In the genomic region with DNA sequence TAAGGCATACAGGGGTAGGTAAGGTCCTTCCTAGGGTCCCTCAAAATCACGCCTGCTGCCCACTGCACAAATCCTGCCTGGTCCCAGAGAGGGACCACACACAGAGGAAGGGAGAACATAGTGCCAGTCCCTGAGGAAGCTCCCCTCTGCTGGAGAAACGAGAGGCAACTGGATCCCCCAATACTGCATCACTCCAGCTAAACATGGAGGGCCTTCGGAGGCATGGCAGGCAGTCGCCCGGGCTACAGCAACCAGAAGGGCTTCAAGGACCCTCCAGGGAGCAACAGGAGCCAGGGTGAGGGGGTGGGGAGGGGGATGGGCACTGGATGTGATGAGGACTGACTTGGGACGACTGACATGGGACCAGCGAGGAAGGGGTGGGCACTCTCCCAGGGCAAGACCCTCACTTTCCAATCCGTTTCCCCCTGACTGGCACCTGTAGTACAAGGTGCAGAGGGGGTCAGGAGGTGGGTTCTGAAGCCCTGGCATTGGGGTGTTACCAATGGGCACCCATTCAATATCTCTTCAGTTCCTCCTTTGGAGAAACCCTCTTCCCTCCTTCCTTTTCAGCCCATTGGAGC, we compare ENCODE assay signal across 1 cellular context.
TF ChIP-seq lines count a peak whose summit lies in the region.

No MANE protein-coding gene starts in this region.

TF ChIP-seq in WTC11, 78 proteins besides CTCF, POLR2A, EP300 and RAD21 (continued from another document):
- TF ChIP-seq IRF1 (CRISPR knock-in tag; IDR thresholded peaks at IDR 0.05) = no peak
- TF ChIP-seq GRHL2 (CRISPR knock-in tag; IDR thresholded peaks at IDR 0.05; ENCODE audit: insufficient replicate concordance, severe bottlenecking) = no peak
- TF ChIP-seq TEAD4 (CRISPR knock-in tag; IDR thresholded peaks at IDR 0.05) = no peak
- no peak for TF ChIP-seq NR3C1 (CRISPR knock-in tag; conservative IDR thresholded peaks at IDR 0.05; ENCODE audit: low read depth)
- no peak for TF ChIP-seq NR1H2 (CRISPR knock-in tag; IDR thresholded peaks at IDR 0.05)
